Comparison of ENCODE assay signal across 24 cellular contexts in genomic region chr6:54254886-54255285, GRCh38. TPM values are rescaled to one million over a fixed set of nuclear protein-coding genes. Genes with fewer than 3 reads are reported as not detected.
"Had no signal": no experiment of that assay in that cellular context is flagged by ENCODE, and none has a peak within 500 bp of the region (broad histone marks: within the 10 kb centered on the region; RNA-seq: fewer than 3 reads in every experiment).

No MANE protein-coding gene starts in this region.

- DNase-seq: effector memory CD8-positive, alpha-beta T cell; esophagus squamous epithelium; foreskin keratinocyte; head of caudate nucleus; islet precursor cell; lower lobe of right lung; mesenchymal stem cell; midbrain; nucleus accumbens; ovary; right lobe of liver; spleen; stimulated activated CD4-positive, alpha-beta T cell treated with anti-CD3 and anti-CD28 coated beads, Interleukin-15, amount 100 ng/mL, for 24 hours; stimulated activated CD4-positive, alpha-beta T cell treated with anti-CD3 and anti-CD28 coated beads, Interleukin-1b, Interleukin-23, amount 100 ng/mL, for 48 hours; stimulated activated CD4-positive, alpha-beta T cell treated with anti-CD3 and anti-CD28 coated beads, Interleukin-4, amount 100 ng/mL, for 24 hours; testis; transverse colon had no signal

- H3K9me3 ChIP-seq: esophagus squamous epithelium, lower lobe of right lung, ovary, right lobe of liver, spleen, testis, transverse colon had no signal

- H3K4me2 ChIP-seq: neural progenitor cell had no signal

- H2AFZ ChIP-seq: neural progenitor cell had no signal

- H3K4me3 ChIP-seq: esophagus squamous epithelium, lower lobe of right lung, neural progenitor cell, ovary, right lobe of liver, spleen, testis, transverse colon had no signal

- H3K36me3 ChIP-seq: esophagus squamous epithelium, lower lobe of right lung, neural progenitor cell, ovary, right lobe of liver, spleen, transverse colon had no signal

- H3K36me3 Mint-ChIP-seq: natural killer cell treated with Interleukin-12 subunit alpha and Interleukin-12 subunit beta and Interleukin-15 and Interleukin-18, amount 100 ng/mL, for 72 hours; neural progenitor cell; stimulated activated memory B cell treated with anti-CD40 and anti-IgM and Interleukin-4, amounts not matched to agents 10 μg/mL and 1 μg/mL and 100 μg/mL, for 72 hours had no signal

- H3K9me3 Mint-ChIP-seq: natural killer cell treated with Interleukin-12 subunit alpha and Interleukin-12 subunit beta and Interleukin-15 and Interleukin-18, amount 100 ng/mL, for 72 hours; neural progenitor cell; stimulated activated memory B cell treated with anti-CD40 and anti-IgM and Interleukin-4, amounts not matched to agents 10 μg/mL and 1 μg/mL and 100 μg/mL, for 72 hours; stimulated activated naive CD8-positive, alpha-beta T cell treated with anti-CD3 and anti-CD28 coated beads, Interleukin-15, Interleukin-2, amounts not matched to agents 100 ng/mL and 50 ng/mL, for 24 hours had no signal

- H3K4me3 Mint-ChIP-seq: effector memory CD8-positive, alpha-beta T cell; natural killer cell treated with Interleukin-12 subunit alpha and Interleukin-12 subunit beta and Interleukin-15 and Interleukin-18, amount 100 ng/mL, for 72 hours; neural progenitor cell; stimulated activated memory B cell treated with anti-CD40 and anti-IgM and Interleukin-4, amounts not matched to agents 10 μg/mL and 1 μg/mL and 100 μg/mL, for 72 hours; stimulated activated naive CD8-positive, alpha-beta T cell treated with anti-CD3 and anti-CD28 coated beads, Interleukin-15, Interleukin-2, amounts not matched to agents 100 ng/mL and 50 ng/mL, for 24 hours had no signal

- H3K9ac ChIP-seq: neural progenitor cell had no signal

- H3K4me1 Mint-ChIP-seq: stimulated activated memory B cell treated with anti-CD40 and anti-IgM and Interleukin-4, amounts not matched to agents 10 μg/mL and 1 μg/mL and 100 μg/mL, for 72 hours had no signal

- H3K27ac Mint-ChIP-seq: effector memory CD8-positive, alpha-beta T cell; natural killer cell treated with Interleukin-12 subunit alpha and Interleukin-12 subunit beta and Interleukin-15 and Interleukin-18, amount 100 ng/mL, for 72 hours; neural progenitor cell; stimulated activated memory B cell treated with anti-CD40 and anti-IgM and Interleukin-4, amounts not matched to agents 10 μg/mL and 1 μg/mL and 100 μg/mL, for 72 hours; stimulated activated naive CD8-positive, alpha-beta T cell treated with anti-CD3 and anti-CD28 coated beads, Interleukin-15, Interleukin-2, amounts not matched to agents 100 ng/mL and 50 ng/mL, for 24 hours had no signal

- H3K27ac ChIP-seq: esophagus squamous epithelium, foreskin keratinocyte, lower lobe of right lung, neural progenitor cell, ovary, right lobe of liver, spleen, testis had no signal

- H3K27me3 Mint-ChIP-seq: effector memory CD8-positive, alpha-beta T cell; natural killer cell treated with Interleukin-12 subunit alpha and Interleukin-12 subunit beta and Interleukin-15 and Interleukin-18, amount 100 ng/mL, for 72 hours; stimulated activated memory B cell treated with anti-CD40 and anti-IgM and Interleukin-4, amounts not matched to agents 10 μg/mL and 1 μg/mL and 100 μg/mL, for 72 hours; stimulated activated naive CD8-positive, alpha-beta T cell treated with anti-CD3 and anti-CD28 coated beads, Interleukin-15, Interleukin-2, amounts not matched to agents 100 ng/mL and 50 ng/mL, for 24 hours had no signal

- ATAC-seq: effector memory CD8-positive, alpha-beta T cell; foreskin keratinocyte; left lobe of liver; lower lobe of right lung; natural killer cell treated with Interleukin-12 subunit alpha and Interleukin-12 subunit beta and Interleukin-15 and Interleukin-18, amount 100 ng/mL, for 72 hours; right lobe of liver; stimulated activated memory B cell treated with anti-CD40 and anti-IgM and Interleukin-4, amounts not matched to agents 10 μg/mL and 1 μg/mL and 100 μg/mL, for 72 hours had no signal

- H3K4me1 ChIP-seq: foreskin keratinocyte, lower lobe of right lung, neural progenitor cell, right lobe of liver, spleen, testis had no signal

- H3K27me3 ChIP-seq: esophagus squamous epithelium, foreskin keratinocyte, neural progenitor cell, ovary, right lobe of liver, spleen, testis, transverse colon had no signal

RNA-seq across cellular contexts. Expression of gene TINAG, which starts 53.4 kb away (rescaled TPM):
- total RNA-seq: esophagus squamous epithelium; foreskin keratinocyte; left lobe of liver; lower lobe of right lung; natural killer cell treated with Interleukin-12 subunit alpha and Interleukin-12 subunit beta and Interleukin-15 and Interleukin-18, amount 100 ng/mL, for 72 hours; ovary; posterior vena cava; right lobe of liver; spleen; testis; ureter had no signal
- polyA plus RNA-seq: foreskin keratinocyte, ovary, spleen had no signal
